Comparison of ENCODE assay signal across 1 cellular context in the genomic region with DNA sequence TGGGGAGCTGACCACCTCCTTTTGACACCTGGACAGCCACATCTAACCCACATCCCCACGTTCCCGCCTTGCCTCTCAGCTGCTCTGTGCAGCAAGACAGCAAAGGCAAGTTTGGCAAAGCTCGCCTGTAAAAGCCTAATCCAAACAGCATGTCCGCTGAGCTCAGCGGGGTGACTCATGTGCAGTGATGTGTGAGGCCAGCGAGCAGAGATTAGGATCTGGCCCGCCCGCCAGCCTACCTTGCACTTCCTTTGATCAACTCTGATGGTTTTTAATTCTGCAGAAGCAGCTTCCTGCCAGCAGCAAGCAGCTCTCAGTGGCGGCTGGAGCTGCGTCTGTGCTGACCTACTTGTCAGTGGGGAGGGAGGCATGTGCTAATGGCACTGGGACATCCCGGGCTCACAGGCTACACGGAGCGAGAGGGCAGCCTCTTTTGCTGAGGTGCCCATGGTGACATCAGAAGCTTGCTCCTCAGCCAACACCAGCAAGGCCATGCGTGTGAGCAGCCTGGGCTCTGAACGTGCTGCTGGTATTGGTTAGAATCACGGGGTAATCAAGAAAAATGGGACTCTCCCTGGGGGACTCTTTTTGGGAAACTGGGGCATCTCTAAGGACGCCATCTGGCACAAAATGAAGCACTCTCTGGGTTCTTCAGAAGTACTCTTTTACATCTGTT.
TF ChIP-seq lines count a peak whose summit lies in the region.

No MANE protein-coding gene starts in this region.

TF ChIP-seq in HEK293, 187 proteins besides CTCF, POLR2A, EP300 and RAD21 (continued from another document and continues in another):
- TF ChIP-seq ZNF621 (tag by site-specific recombination; IDR thresholded peaks at IDR 0.05) (no peak), ZNF169 (tag by site-specific recombination; IDR thresholded peaks at IDR 0.05) (no peak), ZNF677 (tag by site-specific recombination; IDR thresholded peaks at IDR 0.05) (no peak), ZBTB49 (tag by site-specific recombination; IDR thresholded peaks at IDR 0.05; ENCODE audit: low read depth) (no peak), ZNF24 (tag by site-specific recombination; IDR thresholded peaks at IDR 0.05) (peak; percentile 88), GLIS1 (tag by site-specific recombination; IDR thresholded peaks at IDR 0.05) (peak; percentile 79), ZNF416 (tag by site-specific recombination; IDR thresholded peaks at IDR 0.05) (no peak), ZNF155 (tag by site-specific recombination; IDR thresholded peaks at IDR 0.05) (no peak), ZNF514 (tag by site-specific recombination; IDR thresholded peaks at IDR 0.05) (no peak), ZNF398 (tag by site-specific recombination; IDR thresholded peaks at IDR 0.05) (peak; percentile 19; the same call in 1 of the 2 replicates), KLF10 (tag by site-specific recombination; IDR thresholded peaks at IDR 0.05) (peak; percentile 45), RBAK (tag by site-specific recombination; IDR thresholded peaks at IDR 0.05) (no peak), HIC1 (tag by site-specific recombination; IDR thresholded peaks at IDR 0.05) (peak; percentile 95), ZNF768 (tag by site-specific recombination; IDR thresholded peaks at IDR 0.05) (no peak), ZNF837 (tag by site-specific recombination; IDR thresholded peaks at IDR 0.05) (no peak), ZNF549 (tag by site-specific recombination; IDR thresholded peaks at IDR 0.05) (no peak), ZNF707 (tag by site-specific recombination; IDR thresholded peaks at IDR 0.05) (no peak), KLF8 (tag by site-specific recombination; IDR thresholded peaks at IDR 0.05) (peak; percentile 72), ZBTB17 (tag by site-specific recombination; IDR thresholded peaks at IDR 0.05) (peak; percentile 97), ZNF624 (tag by site-specific recombination; IDR thresholded peaks at IDR 0.05) (no peak), ZNF48 (tag by site-specific recombination; IDR thresholded peaks at IDR 0.05) (no peak), ZNF658 (tag by site-specific recombination; IDR thresholded peaks at IDR 0.05) (no peak), ZNF654 (tag by site-specific recombination; IDR thresholded peaks at IDR 0.05; ENCODE audit: low read depth) (no peak), ZBTB11 (tag by site-specific recombination; conservative IDR thresholded peaks at IDR 0.05; ENCODE audit: low read depth) (no peak), HOXC10 (CRISPR knock-in tag; IDR thresholded peaks at IDR 0.05) (no peak), ZNF510 (tag by site-specific recombination; IDR thresholded peaks at IDR 0.05; ENCODE audit: insufficient replicate concordance) (no peak), ZNF518A (tag by site-specific recombination; conservative IDR thresholded peaks at IDR 0.05; ENCODE audit: low read depth) (no peak)
- TF ChIP-seq, protein P1, sequence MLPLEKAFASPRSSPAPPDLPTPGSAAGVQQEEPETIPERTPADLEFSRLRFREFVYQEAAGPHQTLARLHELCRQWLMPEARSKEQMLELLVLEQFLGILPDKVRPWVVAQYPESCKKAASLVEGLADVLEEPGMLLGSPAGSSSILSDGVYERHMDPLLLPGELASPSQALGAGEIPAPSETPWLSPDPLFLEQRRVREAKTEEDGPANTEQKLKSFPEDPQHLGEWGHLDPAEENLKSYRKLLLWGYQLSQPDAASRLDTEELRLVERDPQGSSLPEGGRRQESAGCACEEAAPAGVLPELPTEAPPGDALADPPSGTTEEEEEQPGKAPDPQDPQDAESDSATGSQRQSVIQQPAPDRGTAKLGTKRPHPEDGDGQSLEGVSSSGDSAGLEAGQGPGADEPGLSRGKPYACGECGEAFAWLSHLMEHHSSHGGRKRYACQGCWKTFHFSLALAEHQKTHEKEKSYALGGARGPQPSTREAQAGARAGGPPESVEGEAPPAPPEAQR (tag by site-specific recombination; IDR thresholded peaks at IDR 0.05): no peak
- TF ChIP-seq, protein P2, sequence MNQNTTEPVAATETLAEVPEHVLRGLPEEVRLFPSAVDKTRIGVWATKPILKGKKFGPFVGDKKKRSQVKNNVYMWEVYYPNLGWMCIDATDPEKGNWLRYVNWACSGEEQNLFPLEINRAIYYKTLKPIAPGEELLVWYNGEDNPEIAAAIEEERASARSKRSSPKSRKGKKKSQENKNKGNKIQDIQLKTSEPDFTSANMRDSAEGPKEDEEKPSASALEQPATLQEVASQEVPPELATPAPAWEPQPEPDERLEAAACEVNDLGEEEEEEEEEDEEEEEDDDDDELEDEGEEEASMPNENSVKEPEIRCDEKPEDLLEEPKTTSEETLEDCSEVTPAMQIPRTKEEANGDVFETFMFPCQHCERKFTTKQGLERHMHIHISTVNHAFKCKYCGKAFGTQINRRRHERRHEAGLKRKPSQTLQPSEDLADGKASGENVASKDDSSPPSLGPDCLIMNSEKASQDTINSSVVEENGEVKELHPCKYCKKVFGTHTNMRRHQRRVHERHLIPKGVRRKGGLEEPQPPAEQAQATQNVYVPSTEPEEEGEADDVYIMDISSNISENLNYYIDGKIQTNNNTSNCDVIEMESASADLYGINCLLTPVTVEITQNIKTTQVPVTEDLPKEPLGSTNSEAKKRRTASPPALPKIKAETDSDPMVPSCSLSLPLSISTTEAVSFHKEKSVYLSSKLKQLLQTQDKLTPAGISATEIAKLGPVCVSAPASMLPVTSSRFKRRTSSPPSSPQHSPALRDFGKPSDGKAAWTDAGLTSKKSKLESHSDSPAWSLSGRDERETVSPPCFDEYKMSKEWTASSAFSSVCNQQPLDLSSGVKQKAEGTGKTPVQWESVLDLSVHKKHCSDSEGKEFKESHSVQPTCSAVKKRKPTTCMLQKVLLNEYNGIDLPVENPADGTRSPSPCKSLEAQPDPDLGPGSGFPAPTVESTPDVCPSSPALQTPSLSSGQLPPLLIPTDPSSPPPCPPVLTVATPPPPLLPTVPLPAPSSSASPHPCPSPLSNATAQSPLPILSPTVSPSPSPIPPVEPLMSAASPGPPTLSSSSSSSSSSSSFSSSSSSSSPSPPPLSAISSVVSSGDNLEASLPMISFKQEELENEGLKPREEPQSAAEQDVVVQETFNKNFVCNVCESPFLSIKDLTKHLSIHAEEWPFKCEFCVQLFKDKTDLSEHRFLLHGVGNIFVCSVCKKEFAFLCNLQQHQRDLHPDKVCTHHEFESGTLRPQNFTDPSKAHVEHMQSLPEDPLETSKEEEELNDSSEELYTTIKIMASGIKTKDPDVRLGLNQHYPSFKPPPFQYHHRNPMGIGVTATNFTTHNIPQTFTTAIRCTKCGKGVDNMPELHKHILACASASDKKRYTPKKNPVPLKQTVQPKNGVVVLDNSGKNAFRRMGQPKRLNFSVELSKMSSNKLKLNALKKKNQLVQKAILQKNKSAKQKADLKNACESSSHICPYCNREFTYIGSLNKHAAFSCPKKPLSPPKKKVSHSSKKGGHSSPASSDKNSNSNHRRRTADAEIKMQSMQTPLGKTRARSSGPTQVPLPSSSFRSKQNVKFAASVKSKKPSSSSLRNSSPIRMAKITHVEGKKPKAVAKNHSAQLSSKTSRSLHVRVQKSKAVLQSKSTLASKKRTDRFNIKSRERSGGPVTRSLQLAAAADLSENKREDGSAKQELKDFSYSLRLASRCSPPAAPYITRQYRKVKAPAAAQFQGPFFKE (tag by site-specific recombination; IDR thresholded peaks at IDR 0.05; ENCODE audit: borderline replicate concordance): no peak
